13 cellular contexts compared by ENCODE assay signal in genomic region chr14:50657753-50658152, GRCh38. TPM values are rescaled to one million over a fixed set of nuclear protein-coding genes. Genes with fewer than 3 reads are reported as not detected.
DNase-seq lines count a peak whose midpoint lies in the region; ATAC-seq and TF ChIP-seq lines count a peak whose summit lies in the region.
"Had no signal": no experiment of that assay in that cellular context is flagged by ENCODE, and none has a peak within 500 bp of the region (broad histone marks: within the 10 kb centered on the region; RNA-seq: fewer than 3 reads in every experiment).

No MANE protein-coding gene starts in this region.

- H3K4me3 Mint-ChIP-seq in WTC11: peak overlapping the region; percentile 59
- H3K4me3 Mint-ChIP-seq: activated T-cell treated with anti-CD3 and anti-CD28 coated beads, Interleukin-2, amount 50 U/mL, for 24 hours; natural killer cell had no signal

- H3K27me3 Mint-ChIP-seq in WTC11 (ENCODE audit: low read depth): no peaks in the 10 kb centered on the region
- H3K27me3 Mint-ChIP-seq: activated T-cell treated with anti-CD3 and anti-CD28 coated beads, Interleukin-2, amount 50 U/mL, for 24 hours had no signal

- H3K4me1 ChIP-seq in ACC112 (ENCODE audit: control insufficient read depth, insufficient read depth, low read length, unreplicated experiment): peaks cover 24% of the 10 kb centered on the region
- H3K4me1 ChIP-seq in gastroesophageal sphincter: peaks cover 10 to 74% (median 21%) of the 10 kb centered on the region in 3 donors
- H3K4me1 ChIP-seq in parathyroid adenoma: peaks cover 12% of the 10 kb centered on the region

- peaks cover 28% of the 10 kb centered on the region for H3K36me3 Mint-ChIP-seq in WTC11
- H3K36me3 Mint-ChIP-seq: natural killer cell had no signal

- H3K27me3 ChIP-seq in ACC112 (ENCODE audit: insufficient read depth, low read length) (no peaks in the 10 kb centered on the region), gastroesophageal sphincter (no peaks in the 10 kb centered on the region), parathyroid adenoma (ENCODE audit: control insufficient read depth, insufficient read depth, low read length) (no peaks in the 10 kb centered on the region)

- peaks cover 1% of the 10 kb centered on the region for H3K9me3 Mint-ChIP-seq in WTC11
- H3K9me3 Mint-ChIP-seq: activated T-cell treated with anti-CD3 and anti-CD28 coated beads, Interleukin-2, amount 50 U/mL, for 24 hours; natural killer cell had no signal

- POLR2A ChIA-PET in WTC11 (lab: Charles Lee): no interaction called here

- no peaks in the 10 kb centered on the region for H3K9me3 ChIP-seq in gastroesophageal sphincter
- no peaks in the 10 kb centered on the region for H3K9me3 ChIP-seq in parathyroid adenoma (ENCODE audit: control insufficient read depth, low read length)

- TF ChIP-seq CTCF in WTC11 (IDR thresholded peaks at IDR 0.05) (no peak), gastroesophageal sphincter (IDR thresholded peaks at IDR 0.05) (no peak), parathyroid adenoma (IDR thresholded peaks at IDR 0.05) (no peak)

- H3K4me1 Mint-ChIP-seq in WTC11: peaks cover 56% of the 10 kb centered on the region

- H3K79me2 ChIP-seq in ACC112 (ENCODE audit: control insufficient read depth, insufficient read depth, low read length, unreplicated experiment) (peaks cover 17% of the 10 kb centered on the region), parathyroid adenoma (peaks cover 42% of the 10 kb centered on the region)

- no peak for TF ChIP-seq POLR2A in gastroesophageal sphincter (IDR thresholded peaks at IDR 0.05)

- CTCF ChIA-PET in WTC11 (lab: Charles Lee): no interaction called here

- TF ChIP-seq EP300 in gastroesophageal sphincter (IDR thresholded peaks at IDR 0.05): no peak

- H3K36me3 ChIP-seq in ACC112 (ENCODE audit: insufficient read depth, low read length) (peaks cover 12% of the 10 kb centered on the region), gastroesophageal sphincter (peaks cover 3 to 10% of the 10 kb centered on the region in 2 donors), parathyroid adenoma (ENCODE audit: control insufficient read depth, insufficient read depth, low read length) (no peaks in the 10 kb centered on the region)

- H2AFZ ChIP-seq in ACC112 (ENCODE audit: low read length, unreplicated experiment) (peak overlapping the region; percentile 90), parathyroid adenoma (no peak overlapping the region)

- DNase-seq in WTC11 (ENCODE audit: low spot score): no peak
- no peak for DNase-seq in NCI-H524 (lab: John Stamatoyannopoulos, UW)
- no peak for DNase-seq in NCI-H524 treated with DMSO at 0.1 percent for 48 hours (lab: John Stamatoyannopoulos, UW)
- no peak for DNase-seq in DMS 273 (lab: John Stamatoyannopoulos, UW; ENCODE audit: unreplicated experiment)
- DNase-seq: activated CD4-positive, CD25-positive, alpha-beta regulatory T cell; activated T-cell treated with anti-CD3 and anti-CD28 coated beads, Interleukin-2, amount 50 U/mL, for 24 hours; natural killer cell; NCI-H1694 treated with DMSO at 0.1 percent for 48 hours; stimulated activated CD4-positive, alpha-beta T cell treated with anti-CD3 and anti-CD28 coated beads, Interleukin-12 subunit alpha, Interleukin-12 subunit beta, amount 100 ng/mL, for 4 hours had no signal

- ATAC-seq in WTC11 (no peak), gastroesophageal sphincter (no peak), GM18873 (IDR thresholded peaks at IDR 0.05; ENCODE audit: low FRiP score, unreplicated experiment) (no peak)
- ATAC-seq: natural killer cell had no signal

- WGBS in gastroesophageal sphincter (ENCODE audit: low coverage in 1 of 2), 2 donors: 5 to 11% methylated on average over 2 of the region's 2 CpGs

- H3K27ac ChIP-seq in ACC112 (ENCODE audit: low read depth, low read length) (peak overlapping the region; percentile 81), gastroesophageal sphincter (peak overlapping the region; percentile 39 to 71 (median 68)), parathyroid adenoma (peak overlapping the region; percentile 80)

- peak overlapping the region; percentile 94 for H3K27ac Mint-ChIP-seq in WTC11
- H3K27ac Mint-ChIP-seq: activated T-cell treated with anti-CD3 and anti-CD28 coated beads, Interleukin-2, amount 50 U/mL, for 24 hours; natural killer cell had no signal

- no peak overlapping the region for H3K9ac ChIP-seq in parathyroid adenoma

- H3K4me3 ChIP-seq in ACC112 (ENCODE audit: low read depth, low read length) (peak overlapping the region; percentile 68), gastroesophageal sphincter (no peak overlapping the region), parathyroid adenoma (ENCODE audit: low read depth, low read length) (peak overlapping the region; percentile 34)

- peak overlapping the region; percentile 48 for H3K4me2 ChIP-seq in parathyroid adenoma (ENCODE audit: low read length)

TF ChIP-seq in WTC11, 78 proteins besides CTCF, POLR2A, EP300 and RAD21 (continues in another document):
- TF ChIP-seq ZNF263 (CRISPR knock-in tag; IDR thresholded peaks at IDR 0.05; ENCODE audit: low read depth): no peak
- TF ChIP-seq SMAD3 (CRISPR knock-in tag; IDR thresholded peaks at IDR 0.05; ENCODE audit: borderline replicate concordance): no peak
- no peak for TF ChIP-seq CBFB (CRISPR knock-in tag; IDR thresholded peaks at IDR 0.05; ENCODE audit: low read depth)
- TF ChIP-seq MYBL2 (CRISPR knock-in tag; IDR thresholded peaks at IDR 0.05): no peak
- TF ChIP-seq NR1H2 (CRISPR knock-in tag; IDR thresholded peaks at IDR 0.05): no peak
- no peak for TF ChIP-seq ATF2 (CRISPR knock-in tag; IDR thresholded peaks at IDR 0.05; ENCODE audit: borderline replicate concordance, low read depth)
- no peak for TF ChIP-seq FOXK1 (CRISPR knock-in tag; IDR thresholded peaks at IDR 0.05)
- no peak for TF ChIP-seq AR (CRISPR knock-in tag; IDR thresholded peaks at IDR 0.05)
- TF ChIP-seq, protein P1, sequence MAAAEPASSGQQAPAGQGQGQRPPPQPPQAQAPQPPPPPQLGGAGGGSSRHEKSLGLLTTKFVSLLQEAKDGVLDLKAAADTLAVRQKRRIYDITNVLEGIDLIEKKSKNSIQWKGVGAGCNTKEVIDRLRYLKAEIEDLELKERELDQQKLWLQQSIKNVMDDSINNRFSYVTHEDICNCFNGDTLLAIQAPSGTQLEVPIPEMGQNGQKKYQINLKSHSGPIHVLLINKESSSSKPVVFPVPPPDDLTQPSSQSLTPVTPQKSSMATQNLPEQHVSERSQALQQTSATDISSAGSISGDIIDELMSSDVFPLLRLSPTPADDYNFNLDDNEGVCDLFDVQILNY (CRISPR knock-in tag; IDR thresholded peaks at IDR 0.05): no peak
- no peak for TF ChIP-seq ZNF425 (CRISPR knock-in tag; conservative IDR thresholded peaks at IDR 0.05)

RNA-seq across cellular contexts. Expression of gene SAV1, which starts 10.4 kb away (rescaled TPM):
- 59.9 to 64.1 TPM (median 61.0 TPM) in 3 replicates for total RNA-seq in WTC11 (2021)
- 10 to 100 TPM; 34.8 to 48.7 (median 42.5) TPM for total RNA-seq in gastroesophageal sphincter

Comparison
In these comparisons a context has a peak if more than half of its experiments do, and no peak if none do; other contexts are left out.
1. H3K4me3 ChIP-seq: peak in ACC112 (single experiment) and parathyroid adenoma (single experiment); none in gastroesophageal sphincter (0 of 2).
2. Peak in every context shown above with its lines, with median percentiles within 50 percentile points of each other: H3K27ac ChIP-seq.